Comparison of ENCODE assay signal across 8 cellular contexts in genomic region chr11:44066732-44067131, GRCh38. TPM values are rescaled to one million over a fixed set of nuclear protein-coding genes. Genes with fewer than 3 reads are reported as not detected.
DNase-seq lines count a peak whose midpoint lies in the region; ATAC-seq and TF ChIP-seq lines count a peak whose summit lies in the region.

No MANE protein-coding gene starts in this region.

- H3K4me1 Mint-ChIP-seq in T-cell (peaks cover 23 to 42% (median 30%) of the 10 kb centered on the region in 3 donors), neural progenitor cell (peaks cover 29% of the 10 kb centered on the region)

- H3K27ac Mint-ChIP-seq in T-cell (peak overlapping the region; percentile 85 to 89), neural progenitor cell (no peak overlapping the region)

- H3K27me3 Mint-ChIP-seq in T-cell (no peaks in the 10 kb centered on the region), neural progenitor cell (ENCODE audit: insufficient read depth, low read depth) (peaks cover 13% of the 10 kb centered on the region)

- POLR2A ChIA-PET in A673 (lab: Charles Lee; ENCODE audit: low non-redundant PET) (no interaction called here), T-cell (lab: Charles Lee) (interaction anchor here in 1 of 2 donors (0.6 kb wide), 1 partner anchor 705 kb away, joined by 3 read pairs; no protein-coding TSS in a partner anchor)

- H3K27me3 ChIP-seq in A673 (replicated peaks; ENCODE audit: insufficient read depth, low read depth, low read length, poor library complexity) (no peaks in the 10 kb centered on the region), neural progenitor cell (peaks cover 15% of the 10 kb centered on the region)

- no peaks in the 10 kb centered on the region for H3K79me2 ChIP-seq in neural progenitor cell (ENCODE audit: low read depth)

- intact Hi-C loops in A673 (cut with micrococcal nuclease; ENCODE audit: unreplicated experiment): no loop called here

- TF ChIP-seq CTCF in A673 (conservative IDR thresholded peaks at IDR 0.05; ENCODE audit: low read depth, low read length): no peak
- TF ChIP-seq CTCF in neural progenitor cell (IDR thresholded peaks at IDR 0.05): no peak

- CTCF ChIA-PET in A673 (lab: Charles Lee) (interaction anchor here (0.5 to 3.5 kb wide), 8 partner anchors 28 to 545 kb away, joined by 3 to 23 read pairs (median 3); partner anchors contain the start of genes EXT2 and HSD17B12), T-cell (lab: Charles Lee) (interaction anchor here in 1 of 2 donors (5.4 kb wide), 1 partner anchor 27 kb away, joined by 30 read pairs; the partner anchor contains the start of gene EXT2)

- H3K36me3 Mint-ChIP-seq in T-cell: peaks cover 4% of the 10 kb centered on the region
- H3K36me3 Mint-ChIP-seq in neural progenitor cell: no peaks in the 10 kb centered on the region

- BruUV-seq in A673 (replicated peaks; lab: Mats Ljungman, UMichigan): TSS peak; percentile 74

- H3K4me2 ChIP-seq in neural progenitor cell: peak overlapping the region; percentile 82

- peak overlapping the region; percentile 93 for H2AFZ ChIP-seq in neural progenitor cell (replicated peaks)

- H3K9ac ChIP-seq in neural progenitor cell: no peak overlapping the region

- H3K4me1 ChIP-seq in A673 (ENCODE audit: insufficient read depth, low read length, poor library complexity, severe bottlenecking) (peaks cover 15% of the 10 kb centered on the region), neural progenitor cell (peaks cover 36% of the 10 kb centered on the region)

- H3K27ac ChIP-seq in A673 (ENCODE audit: low read depth, low read length, poor library complexity, severe bottlenecking) (peak overlapping the region; percentile 82), neural progenitor cell (no peak overlapping the region)

- H3K36me3 ChIP-seq in A673 (ENCODE audit: insufficient read depth, low read length, poor library complexity, severe bottlenecking): no peaks in the 10 kb centered on the region
- H3K36me3 ChIP-seq in neural progenitor cell: no peaks in the 10 kb centered on the region

- H3K9me3 Mint-ChIP-seq in T-cell (no peaks in the 10 kb centered on the region), neural progenitor cell (peaks cover 2% of the 10 kb centered on the region)

- peak overlapping the region; percentile 50 for H3K4me3 ChIP-seq in A673 (ENCODE audit: low read depth, low read length, poor library complexity, severe bottlenecking)
- H3K4me3 ChIP-seq in neural progenitor cell: peak overlapping the region; percentile 51

- H3F3A ChIP-seq in neural progenitor cell (ENCODE audit: low read depth): peaks cover 31% of the 10 kb centered on the region

- no peaks in the 10 kb centered on the region for H3K9me3 ChIP-seq in A673 (ENCODE audit: low read depth, low read length, poor library complexity, severe bottlenecking)
- no peaks in the 10 kb centered on the region for H3K9me3 ChIP-seq in neural progenitor cell (ENCODE audit: low read depth)

- no peaks in the 10 kb centered on the region for H4K20me1 ChIP-seq in neural progenitor cell (ENCODE audit: low read depth)

- H3K4me3 Mint-ChIP-seq in T-cell: peak overlapping the region; percentile 79 to 96 (median 91)
- peak overlapping the region; percentile 75 for H3K4me3 Mint-ChIP-seq in neural progenitor cell

- ATAC-seq in T-cell (replicated peaks in 1 of 4) (no peak), esophagus mucosa (peak; percentile 67), GM18520 (IDR thresholded peaks at IDR 0.05; ENCODE audit: unreplicated experiment) (no peak)

- DNase-seq in A673 (ENCODE audit: low spot score) (peak; percentile 84), H4 (ENCODE audit: low spot score) (peak; percentile 59), T-cell (peak in 2 of 34 experiments; percentile 4 to 5), neural progenitor cell (ENCODE audit: low spot score) (no peak), NCI-H526 (lab: John Stamatoyannopoulos, UW) (no peak), SHP77 (lab: John Stamatoyannopoulos, UW) (no peak)

RNA-seq across cellular contexts. Expression of gene ACCS, which starts 0.7 kb away (rescaled TPM):
- total RNA-seq in A673 (2021) (28.4 and 35.3 TPM in 2 replicates), T-cell (10 to 100 TPM; 18.9 to 66.4 (median 27.5) TPM), esophagus mucosa (5.9 TPM), neural progenitor cell (ENCODE audit: low replicate concordance) (7.0 and 10.4 TPM in 2 replicates)
- 3.1 and 3.6 TPM in 2 replicates for total RNA-seq in H4 (2014; rRNA removed; shearing (Covaris generic))

RNA-seq across cellular contexts. Expression of gene ACCSL, which starts 19.0 kb away (rescaled TPM):
- not detected in 2 replicates for total RNA-seq in A673 (2021)
- not detected in 2 replicates for total RNA-seq in H4 (2014; rRNA removed; shearing (Covaris generic))
- total RNA-seq in T-cell: not detected
- total RNA-seq in esophagus mucosa: not detected
- not detected in 2 replicates for total RNA-seq in neural progenitor cell (ENCODE audit: low replicate concordance)

RNA-seq across cellular contexts. Expression of gene EXT2, which starts 28.7 kb away (rescaled TPM):
- total RNA-seq in A673 (2021) (123 and 128 TPM in 2 replicates), T-cell (10 to 100 TPM; 24.8 to 30.5 (median 26.6) TPM), esophagus mucosa (28.8 TPM), neural progenitor cell (ENCODE audit: low replicate concordance) (70.4 and 89.4 TPM in 2 replicates)
- total RNA-seq in H4 (2014; rRNA removed; shearing (Covaris generic)): 201 and 204 TPM in 2 replicates

Comparison
In these comparisons a context has a peak if more than half of its experiments do, and no peak if none do; other contexts are left out.
1. DNase-seq: peak in A673 (single experiment) and H4 (single experiment); none in neural progenitor cell (single experiment), NCI-H526 (0 of 2) and SHP77 (0 of 2).